ENCODE assay signal across 8 cellular contexts in genomic region chr11:9600651-9601040, GRCh38. TPM values are rescaled to one million over a fixed set of nuclear protein-coding genes. Genes with fewer than 3 reads are reported as not detected.
A peak's percentile ranks its signal among the peaks of the same experiment; 100 is the strongest.
DNase-seq lines count a peak whose midpoint lies in the region; ATAC-seq, FAIRE-seq and TF ChIP-seq lines count a peak whose summit lies in the region.

No MANE protein-coding gene starts in this region.

- peak; percentile 45 to 52 for DNase-seq in Caco-2
- peak; percentile 79 for DNase-seq in HPDE6-E6E7 (ENCODE audit: extremely low spot score)
- DNase-seq in activated CD8-positive, alpha-beta memory T cell treated with anti-CD3 and anti-CD28 coated beads, Interleukin-2, amount 50 U/mL, for 4 hours, result no peak
- DNase-seq in HTR-8/SVneo (ENCODE audit: insufficient read length, low spot score), result no peak
- no peak for DNase-seq in H54 (ENCODE audit: insufficient read length, low spot score)

- BruUV-seq in Caco-2 (replicated peaks; lab: Mats Ljungman, UMichigan), result no TSS peak

- H3K9me3 ChIP-seq in Caco-2, result no peaks in the 10 kb centered on the region

- no peaks in the 10 kb centered on the region for H3K36me3 Mint-ChIP-seq in Caco-2 (ENCODE audit: insufficient read depth, unreplicated experiment)
- H3K36me3 Mint-ChIP-seq in dendritic cell treated with granulocyte-macrophage colony-stimulating factor and Interleukin-4, amounts not matched to agents 40 ng/mL and 50 ng/mL, for 4 days (ENCODE audit: low read depth), result no peaks in the 10 kb centered on the region

- no peak for TF ChIP-seq POLR2A in H54 (IDR thresholded peaks at IDR 0.05; ENCODE audit: low read depth, low read length)

- peak; percentile 31 for ATAC-seq in GM21360 (IDR thresholded peaks at IDR 0.05; ENCODE audit: unreplicated experiment)
- ATAC-seq in HG02884 (IDR thresholded peaks at IDR 0.05; ENCODE audit: unreplicated experiment), result no peak

- no peak overlapping the region for H3K4me3 ChIP-seq in Caco-2 (ENCODE audit: low read depth, low read length)

- H3K9me3 Mint-ChIP-seq in Caco-2 (ENCODE audit: unreplicated experiment), result no peaks in the 10 kb centered on the region
- no peaks in the 10 kb centered on the region for H3K9me3 Mint-ChIP-seq in dendritic cell treated with granulocyte-macrophage colony-stimulating factor and Interleukin-4, amounts not matched to agents 40 ng/mL and 50 ng/mL, for 4 days

- no peak overlapping the region for H3K4me3 Mint-ChIP-seq in Caco-2 (ENCODE audit: unreplicated experiment)
- peak overlapping the region; percentile 61 for H3K4me3 Mint-ChIP-seq in dendritic cell treated with granulocyte-macrophage colony-stimulating factor and Interleukin-4, amounts not matched to agents 40 ng/mL and 50 ng/mL, for 4 days

- POLR2A ChIA-PET in Caco-2 (lab: Charles Lee), result interaction anchor here (1.3 kb wide), 1 partner anchor 27 kb away, joined by 8 read pairs; the partner anchor contains the start of gene WEE1

- H3K4me1 Mint-ChIP-seq in Caco-2 (ENCODE audit: low read depth, unreplicated experiment), result peaks cover 22% of the 10 kb centered on the region
- H3K4me1 Mint-ChIP-seq in dendritic cell treated with granulocyte-macrophage colony-stimulating factor and Interleukin-4, amounts not matched to agents 40 ng/mL and 50 ng/mL, for 4 days (ENCODE audit: low read depth), result peaks cover 26% of the 10 kb centered on the region

- H3K27me3 ChIP-seq in Caco-2 (replicated peaks; ENCODE audit: control insufficient read depth, insufficient read depth, low read length), result no peaks in the 10 kb centered on the region

- no peak for TF ChIP-seq CTCF in Caco-2 (IDR thresholded peaks at IDR 0.05; ENCODE audit: insufficient read depth in 1 of 2, low read depth in 1 of 2, low read length in 1 of 2, severe bottlenecking in 1 of 2, unreplicated experiment in 1 of 2)

- intact Hi-C loops in Caco-2 (cut with micrococcal nuclease; ENCODE audit: unreplicated experiment), result no loop called here
- intact Hi-C loops in dendritic cell treated with granulocyte-macrophage colony-stimulating factor and Interleukin-4, amounts not matched to agents 40 ng/mL and 50 ng/mL, for 4 days (cut with micrococcal nuclease), result no loop called here

- FAIRE-seq in HTR-8/SVneo (lab: Jason Lieb, UNC), result no peak
- FAIRE-seq in H54 (lab: Jason Lieb, UNC), result no peak

- H3K27ac Mint-ChIP-seq in Caco-2 (ENCODE audit: unreplicated experiment), result peak overlapping the region; percentile 48
- H3K27ac Mint-ChIP-seq in dendritic cell treated with granulocyte-macrophage colony-stimulating factor and Interleukin-4, amounts not matched to agents 40 ng/mL and 50 ng/mL, for 4 days, result peak overlapping the region; percentile 93

- peaks cover 11% of the 10 kb centered on the region; the same call in 1 of the 2 replicates for H3K4me1 ChIP-seq in Caco-2

- CTCF ChIA-PET in Caco-2 (lab: Charles Lee), result interaction anchor here (0.6 kb wide), 1 partner anchor 33 kb away, joined by 3 read pairs; no protein-coding TSS in a partner anchor

- H3K36me3 ChIP-seq in Caco-2 (ENCODE audit: control insufficient read depth, insufficient read depth, low read length), result no peaks in the 10 kb centered on the region

- H3K27me3 Mint-ChIP-seq in Caco-2 (ENCODE audit: insufficient read depth, unreplicated experiment), result no peaks in the 10 kb centered on the region
- no peaks in the 10 kb centered on the region for H3K27me3 Mint-ChIP-seq in dendritic cell treated with granulocyte-macrophage colony-stimulating factor and Interleukin-4, amounts not matched to agents 40 ng/mL and 50 ng/mL, for 4 days

RNA-seq across cellular contexts. Expression of gene WEE1, which starts 27.2 kb away (rescaled TPM):
- 108 and 116 TPM in 2 replicates for total RNA-seq in Caco-2 (2022)

Comparison
In these comparisons a context has a peak if more than half of its experiments do, and no peak if none do; other contexts are left out.
1. DNase-seq: peak in Caco-2 (2 of 2) and HPDE6-E6E7 (single experiment); none in activated CD8-positive, alpha-beta memory T cell treated with anti-CD3 and anti-CD28 coated beads, Interleukin-2, amount 50 U/mL, for 4 hours (single experiment), HTR-8/SVneo (single experiment) and H54 (single experiment).